Comparison of ENCODE assay signal across 41 cellular contexts in genomic region chr1:180141381-180141934, GRCh38.
"Had no signal": no experiment of that assay in that cellular context is flagged by ENCODE, and none has a peak within 500 bp of the region (broad histone marks: within the 10 kb centered on the region; RNA-seq: fewer than 3 reads in every experiment).

No MANE protein-coding gene starts in this region.

- H3K4me2 ChIP-seq: KMS-11 had no signal

- H3K27me3 ChIP-seq: Peyer's patch had no signal

- H3K27ac Mint-ChIP-seq: activated B cell treated with CpG ODN at 0.5 μM for 24 hours; activated CD4-positive, alpha-beta memory T cell treated with anti-CD3 and anti-CD28 coated beads for 36 hours; activated naive CD4-positive, alpha-beta T cell treated with anti-CD3 and anti-CD28 coated beads, Interleukin-2, amount 10 ng/mL, durations not matched to agents 7 days and 5 days; activated naive CD8-positive, alpha-beta T cell; activated naive CD8-positive, alpha-beta T cell treated with anti-CD3 and anti-CD28 coated beads, Interleukin-2, amount 50 U/mL, for 24 hours; activated T-helper 1 cell treated with anti-CD3 and anti-CD28 coated beads, Interleukin-12 subunit alpha, Interleukin-12 subunit beta, Interleukin-2, Interleukin-4 antibody, amounts not matched to agents 30 ng/mL and 10 ng/mL and 1 ng/mL, durations not matched to agents 14 hours and 24 hours and 36 hours; brain had no signal

- H3K9me3 ChIP-seq: Peyer's patch had no signal

- H3K36me3 Mint-ChIP-seq: activated CD4-positive, alpha-beta memory T cell treated with anti-CD3 and anti-CD28 coated beads for 36 hours; activated naive CD4-positive, alpha-beta T cell treated with anti-CD3 and anti-CD28 coated beads, Interleukin-2, amount 10 ng/mL, durations not matched to agents 7 days and 5 days; brain had no signal

- ATAC-seq: activated naive CD8-positive, alpha-beta T cell treated with anti-CD3 and anti-CD28 coated beads, Interleukin-2, amount 50 U/mL, for 24 hours; activated T-cell treated with anti-CD3 and anti-CD28 coated beads, Interleukin-2, amount 50 U/mL, for 4 hours; PC-3; Right ventricle myocardium inferior; SK-N-SH treated with all-trans-retinoic acid at 6 μM for 48 hours had no signal

- DNase-seq: activated B cell treated with CpG ODN at 0.5 μM for 24 hours; activated CD4-positive, alpha-beta memory T cell treated with anti-CD3 and anti-CD28 coated beads for 36 hours; activated CD4-positive, alpha-beta T cell treated with anti-CD3 and anti-CD28 coated beads for 4 hours; activated CD4-positive, alpha-beta T cell treated with anti-CD3 and anti-CD28 coated beads, Interleukin-2, amount 50 U/mL, for 1 hour; activated CD4-positive, CD25-positive, alpha-beta regulatory T cell treated with anti-CD3 and anti-CD28 coated beads, Interleukin-2, amount 50 U/mL, for 72 hours; activated CD8-positive, alpha-beta memory T cell treated with anti-CD3 and anti-CD28 coated beads, Interleukin-2, amount 50 U/mL, for 4 hours; activated effector memory CD4-positive, alpha-beta T cell treated with Interleukin-2 at 50 U/mL for 16 hours; activated naive CD4-positive, alpha-beta T cell treated with anti-CD3 and anti-CD28 coated beads, Interleukin-2, amount 10 ng/mL, durations not matched to agents 7 days and 5 days; activated naive CD8-positive, alpha-beta T cell treated with anti-CD3 and anti-CD28 coated beads, Interleukin-2, amount 50 U/mL, for 24 hours; activated T-cell treated with anti-CD3 and anti-CD28 coated beads for 4 hours; activated T-cell treated with anti-CD3 and anti-CD28 coated beads, Interleukin-2, amount 50 U/mL, for 4 hours; anterior cingulate cortex; MM.1S; MV-4-11; NCI-H1092; NCI-H1417; NCI-H146; NCI-H187; NCI-H2029 treated with DMSO at 0.1 percent for 48 hours; NCI-H2107; NCI-H2171; NCI-H510A; NCI-H526; NCI-H748 treated with DMSO at 0.1 percent for 48 hours; NK-92 treated with Interleukin-12 subunit alpha and Interleukin-12 subunit beta, amount 100 ng/mL, for 24 hours; PC-3; Peyer's patch; SIG-M5; SW 1271; T-helper 1 cell; T-helper 2 cell; T-helper 9 cell had no signal

- H3K9ac ChIP-seq: KMS-11 had no signal

- FAIRE-seq: bronchial epithelial cell had no signal

- H3K4me1 Mint-ChIP-seq: activated B cell treated with CpG ODN at 0.5 μM for 24 hours; activated naive CD4-positive, alpha-beta T cell treated with anti-CD3 and anti-CD28 coated beads, Interleukin-2, amount 10 ng/mL, durations not matched to agents 7 days and 5 days; activated naive CD8-positive, alpha-beta T cell treated with anti-CD3 and anti-CD28 coated beads, Interleukin-2, amount 50 U/mL, for 24 hours had no signal

- H3K4me1 ChIP-seq: Peyer's patch had no signal

- H3K4me3 Mint-ChIP-seq: activated B cell treated with CpG ODN at 0.5 μM for 24 hours; activated CD4-positive, alpha-beta memory T cell treated with anti-CD3 and anti-CD28 coated beads for 36 hours; activated naive CD4-positive, alpha-beta T cell treated with anti-CD3 and anti-CD28 coated beads, Interleukin-2, amount 10 ng/mL, durations not matched to agents 7 days and 5 days; activated naive CD8-positive, alpha-beta T cell; activated naive CD8-positive, alpha-beta T cell treated with anti-CD3 and anti-CD28 coated beads, Interleukin-2, amount 50 U/mL, for 24 hours; activated T-cell treated with anti-CD3 and anti-CD28 coated beads, Interleukin-2, amount 50 U/mL, for 4 hours; activated T-helper 1 cell treated with anti-CD3 and anti-CD28 coated beads, Interleukin-12 subunit alpha, Interleukin-12 subunit beta, Interleukin-2, Interleukin-4 antibody, amounts not matched to agents 30 ng/mL and 10 ng/mL and 1 ng/mL, durations not matched to agents 14 hours and 24 hours and 36 hours; brain had no signal

- H3K9me3 Mint-ChIP-seq: activated naive CD4-positive, alpha-beta T cell treated with anti-CD3 and anti-CD28 coated beads, Interleukin-2, amount 10 ng/mL, durations not matched to agents 7 days and 5 days; activated naive CD8-positive, alpha-beta T cell treated with anti-CD3 and anti-CD28 coated beads, Interleukin-2, amount 50 U/mL, for 24 hours; activated T-helper 1 cell treated with anti-CD3 and anti-CD28 coated beads, Interleukin-12 subunit alpha, Interleukin-12 subunit beta, Interleukin-2, Interleukin-4 antibody, amounts not matched to agents 30 ng/mL and 10 ng/mL and 1 ng/mL, durations not matched to agents 14 hours and 24 hours and 36 hours had no signal

- H3K27ac ChIP-seq: KMS-11, Peyer's patch, RWPE1, VCaP had no signal

- H3K4me3 ChIP-seq: Peyer's patch had no signal

- H3K36me3 ChIP-seq: Peyer's patch had no signal
